Comparison of ENCODE assay signal across 1 cellular context in the genomic region with DNA sequence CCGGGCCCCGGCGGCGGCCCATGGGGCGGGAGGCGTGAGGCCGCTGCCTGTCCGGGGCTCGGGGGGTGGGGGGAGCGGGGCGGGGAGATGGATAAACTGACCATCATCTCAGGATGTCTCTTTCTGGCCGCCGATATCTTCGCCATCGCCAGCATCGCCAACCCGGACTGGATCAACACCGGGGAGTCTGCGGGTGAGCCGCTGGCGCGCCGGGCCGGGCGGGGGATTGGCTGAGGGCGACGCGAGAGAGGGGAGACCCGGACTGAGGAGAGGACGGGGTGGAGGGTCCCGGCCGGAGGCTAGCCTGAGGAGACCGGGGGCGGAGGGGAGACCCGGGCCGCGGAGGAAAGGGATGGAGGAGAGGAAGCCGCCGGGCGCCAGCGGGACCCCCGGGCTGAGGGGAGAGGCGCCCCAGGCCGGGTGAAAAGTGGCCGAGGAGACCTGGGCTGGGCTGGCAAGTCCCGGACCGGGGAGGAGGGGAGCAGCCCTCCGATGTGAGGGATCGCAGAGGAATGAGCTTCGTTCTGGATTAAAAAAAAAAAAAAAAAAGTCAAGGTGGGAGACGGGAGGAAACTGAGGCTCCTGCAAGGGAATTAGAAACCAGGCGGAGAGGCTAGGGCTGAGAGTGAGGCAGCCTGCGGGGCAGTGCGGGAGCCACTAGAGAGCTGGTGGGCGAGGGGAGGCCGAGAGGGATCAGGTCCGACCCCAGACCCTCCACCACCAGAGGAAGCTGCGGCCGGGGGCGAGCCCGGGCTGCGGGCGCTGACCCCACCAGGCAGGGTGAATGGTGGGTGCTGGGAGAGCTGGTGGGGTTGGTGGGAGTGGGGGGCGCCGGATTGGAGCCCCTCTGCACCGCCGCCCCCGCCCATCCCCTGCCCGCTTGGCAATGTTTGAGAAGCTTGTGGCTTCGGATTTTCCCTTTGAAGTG.
TF ChIP-seq lines count a peak whose summit lies in the region.

No MANE protein-coding gene starts in this region.

TF ChIP-seq in HepG2, 621 proteins besides CTCF, POLR2A, EP300 and RAD21 (continued from another document and continues in another):
- no peak for TF ChIP-seq MLXIP (CRISPR knock-in tag; IDR thresholded peaks at IDR 0.05; ENCODE audit: borderline replicate concordance)
- TF ChIP-seq NKX3-1 (CRISPR knock-in tag; IDR thresholded peaks at IDR 0.05), result no peak
- no peak for TF ChIP-seq ZFX (CRISPR knock-in tag; IDR thresholded peaks at IDR 0.05; ENCODE audit: low read depth)
- no peak for TF ChIP-seq ZNF282 (IDR thresholded peaks at IDR 0.05; ENCODE audit: partially characterized antibody)
- no peak; the same call in 1 of the 2 replicates for TF ChIP-seq RBAK (CRISPR knock-in tag; IDR thresholded peaks at IDR 0.05)
- no peak for TF ChIP-seq ZKSCAN8 (CRISPR knock-in tag; IDR thresholded peaks at IDR 0.05; ENCODE audit: borderline replicate concordance)
- TF ChIP-seq, protein P1, sequence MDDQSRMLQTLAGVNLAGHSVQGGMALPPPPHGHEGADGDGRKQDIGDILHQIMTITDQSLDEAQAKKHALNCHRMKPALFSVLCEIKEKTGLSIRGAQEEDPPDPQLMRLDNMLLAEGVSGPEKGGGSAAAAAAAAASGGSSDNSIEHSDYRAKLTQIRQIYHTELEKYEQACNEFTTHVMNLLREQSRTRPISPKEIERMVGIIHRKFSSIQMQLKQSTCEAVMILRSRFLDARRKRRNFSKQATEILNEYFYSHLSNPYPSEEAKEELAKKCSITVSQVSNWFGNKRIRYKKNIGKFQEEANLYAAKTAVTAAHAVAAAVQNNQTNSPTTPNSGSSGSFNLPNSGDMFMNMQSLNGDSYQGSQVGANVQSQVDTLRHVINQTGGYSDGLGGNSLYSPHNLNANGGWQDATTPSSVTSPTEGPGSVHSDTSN (CRISPR knock-in tag; IDR thresholded peaks at IDR 0.05; ENCODE audit: borderline replicate concordance), result 0 out of 2 replicates have a peak, but pooled peaks have one; percentile 58
- TF ChIP-seq ZBTB26 (CRISPR knock-in tag; IDR thresholded peaks at IDR 0.05; ENCODE audit: borderline replicate concordance), result 0 out of 2 replicates have a peak, but pooled peaks have one; percentile 13
- TF ChIP-seq, protein P2, sequence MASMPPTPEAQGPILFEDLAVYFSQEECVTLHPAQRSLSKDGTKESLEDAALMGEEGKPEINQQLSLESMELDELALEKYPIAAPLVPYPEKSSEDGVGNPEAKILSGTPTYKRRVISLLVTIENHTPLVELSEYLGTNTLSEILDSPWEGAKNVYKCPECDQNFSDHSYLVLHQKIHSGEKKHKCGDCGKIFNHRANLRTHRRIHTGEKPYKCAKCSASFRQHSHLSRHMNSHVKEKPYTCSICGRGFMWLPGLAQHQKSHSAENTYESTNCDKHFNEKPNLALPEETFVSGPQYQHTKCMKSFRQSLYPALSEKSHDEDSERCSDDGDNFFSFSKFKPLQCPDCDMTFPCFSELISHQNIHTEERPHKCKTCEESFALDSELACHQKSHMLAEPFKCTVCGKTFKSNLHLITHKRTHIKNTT (CRISPR knock-in tag; IDR thresholded peaks at IDR 0.05), result 0 out of 2 replicates have a peak, but pooled peaks have one; percentile 14
- TF ChIP-seq, protein P3, sequence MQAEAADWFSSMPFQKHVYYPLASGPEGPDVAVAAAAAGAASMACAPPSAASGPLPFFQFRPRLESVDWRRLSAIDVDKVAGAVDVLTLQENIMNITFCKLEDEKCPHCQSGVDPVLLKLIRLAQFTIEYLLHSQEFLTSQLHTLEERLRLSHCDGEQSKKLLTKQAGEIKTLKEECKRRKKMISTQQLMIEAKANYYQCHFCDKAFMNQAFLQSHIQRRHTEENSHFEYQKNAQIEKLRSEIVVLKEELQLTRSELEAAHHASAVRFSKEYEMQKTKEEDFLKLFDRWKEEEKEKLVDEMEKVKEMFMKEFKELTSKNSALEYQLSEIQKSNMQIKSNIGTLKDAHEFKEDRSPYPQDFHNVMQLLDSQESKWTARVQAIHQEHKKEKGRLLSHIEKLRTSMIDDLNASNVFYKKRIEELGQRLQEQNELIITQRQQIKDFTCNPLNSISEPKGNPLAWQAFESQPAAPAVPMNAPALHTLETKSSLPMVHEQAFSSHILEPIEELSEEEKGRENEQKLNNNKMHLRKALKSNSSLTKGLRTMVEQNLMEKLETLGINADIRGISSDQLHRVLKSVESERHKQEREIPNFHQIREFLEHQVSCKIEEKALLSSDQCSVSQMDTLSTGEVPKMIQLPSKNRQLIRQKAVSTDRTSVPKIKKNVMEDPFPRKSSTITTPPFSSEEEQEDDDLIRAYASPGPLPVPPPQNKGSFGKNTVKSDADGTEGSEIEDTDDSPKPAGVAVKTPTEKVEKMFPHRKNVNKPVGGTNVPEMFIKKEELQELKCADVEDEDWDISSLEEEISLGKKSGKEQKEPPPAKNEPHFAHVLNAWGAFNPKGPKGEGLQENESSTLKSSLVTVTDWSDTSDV (CRISPR knock-in tag; IDR thresholded peaks at IDR 0.05), result 0 out of 2 replicates have a peak, but pooled peaks have one; percentile 86
- TF ChIP-seq ZNF354B (CRISPR knock-in tag; IDR thresholded peaks at IDR 0.05), result no peak
- TF ChIP-seq TAF1 (CRISPR knock-in tag; IDR thresholded peaks at IDR 0.05), result no peak
- 0 out of 2 replicates have a peak, but pooled peaks have one; percentile 5 for TF ChIP-seq GATAD2A (CRISPR knock-in tag; IDR thresholded peaks at IDR 0.05)
- no peak for TF ChIP-seq THYN1 (CRISPR knock-in tag; IDR thresholded peaks at IDR 0.05; ENCODE audit: borderline replicate concordance, low read depth)
- TF ChIP-seq MTF1 (CRISPR knock-in tag; IDR thresholded peaks at IDR 0.05), result no peak
- no peak for TF ChIP-seq FUBP1 (CRISPR knock-in tag; IDR thresholded peaks at IDR 0.05; ENCODE audit: borderline replicate concordance)
- no peak for TF ChIP-seq ZNF496 (CRISPR knock-in tag; IDR thresholded peaks at IDR 0.05; ENCODE audit: insufficient replicate concordance)
- no peak for TF ChIP-seq ETS1 (CRISPR knock-in tag; IDR thresholded peaks at IDR 0.05)
- no peak for TF ChIP-seq RFXAP (CRISPR knock-in tag; IDR thresholded peaks at IDR 0.05; ENCODE audit: borderline replicate concordance)
- 0 out of 2 replicates have a peak, but pooled peaks have one; percentile 41 for TF ChIP-seq HOXA5 (CRISPR knock-in tag; IDR thresholded peaks at IDR 0.05)
- TF ChIP-seq, protein P4, sequence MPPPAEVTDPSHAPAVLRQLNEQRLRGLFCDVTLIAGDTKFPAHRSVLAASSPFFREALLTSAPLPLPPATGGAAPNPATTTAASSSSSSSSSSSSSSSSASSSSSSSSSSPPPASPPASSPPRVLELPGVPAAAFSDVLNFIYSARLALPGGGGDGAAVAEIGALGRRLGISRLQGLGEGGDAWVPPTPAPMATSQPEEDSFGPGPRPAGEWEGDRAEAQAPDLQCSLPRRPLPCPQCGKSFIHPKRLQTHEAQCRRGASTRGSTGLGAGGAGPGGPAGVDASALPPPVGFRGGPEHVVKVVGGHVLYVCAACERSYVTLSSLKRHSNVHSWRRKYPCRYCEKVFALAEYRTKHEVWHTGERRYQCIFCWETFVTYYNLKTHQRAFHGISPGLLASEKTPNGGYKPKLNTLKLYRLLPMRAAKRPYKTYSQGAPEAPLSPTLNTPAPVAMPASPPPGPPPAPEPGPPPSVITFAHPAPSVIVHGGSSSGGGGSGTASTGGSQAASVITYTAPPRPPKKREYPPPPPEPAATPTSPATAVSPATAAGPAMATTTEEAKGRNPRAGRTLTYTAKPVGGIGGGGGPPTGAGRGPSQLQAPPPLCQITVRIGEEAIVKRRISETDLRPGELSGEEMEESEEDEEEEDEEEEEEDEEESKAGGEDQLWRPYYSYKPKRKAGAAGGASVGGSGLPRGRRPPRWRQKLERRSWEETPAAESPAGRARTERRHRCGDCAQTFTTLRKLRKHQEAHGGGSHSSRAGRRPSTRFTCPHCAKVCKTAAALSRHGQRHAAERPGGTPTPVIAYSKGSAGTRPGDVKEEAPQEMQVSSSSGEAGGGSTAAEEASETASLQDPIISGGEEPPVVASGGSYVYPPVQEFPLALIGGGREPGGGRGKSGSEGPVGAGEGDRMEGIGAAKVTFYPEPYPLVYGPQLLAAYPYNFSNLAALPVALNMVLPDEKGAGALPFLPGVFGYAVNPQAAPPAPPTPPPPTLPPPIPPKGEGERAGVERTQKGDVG (CRISPR knock-in tag; IDR thresholded peaks at IDR 0.05; ENCODE audit: borderline replicate concordance), result 0 out of 2 replicates have a peak, but pooled peaks have one; percentile 46
- no peak for TF ChIP-seq ZKSCAN5 (CRISPR knock-in tag; IDR thresholded peaks at IDR 0.05)
- no peak for TF ChIP-seq JUN (CRISPR knock-in tag; IDR thresholded peaks at IDR 0.05)
- TF ChIP-seq, protein P5, sequence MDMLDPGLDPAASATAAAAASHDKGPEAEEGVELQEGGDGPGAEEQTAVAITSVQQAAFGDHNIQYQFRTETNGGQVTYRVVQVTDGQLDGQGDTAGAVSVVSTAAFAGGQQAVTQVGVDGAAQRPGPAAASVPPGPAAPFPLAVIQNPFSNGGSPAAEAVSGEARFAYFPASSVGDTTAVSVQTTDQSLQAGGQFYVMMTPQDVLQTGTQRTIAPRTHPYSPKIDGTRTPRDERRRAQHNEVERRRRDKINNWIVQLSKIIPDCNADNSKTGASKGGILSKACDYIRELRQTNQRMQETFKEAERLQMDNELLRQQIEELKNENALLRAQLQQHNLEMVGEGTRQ (IDR thresholded peaks at IDR 0.05; ENCODE audit: low read depth, low read length), result no peak
- TF ChIP-seq, protein P5 (CRISPR knock-in tag; IDR thresholded peaks at IDR 0.05; ENCODE audit: borderline replicate concordance), result no peak
- TF ChIP-seq ZNF740 (CRISPR knock-in tag; IDR thresholded peaks at IDR 0.05), result no peak
- TF ChIP-seq RNF2 (conservative IDR thresholded peaks at IDR 0.05; ENCODE audit: low read depth), result no peak
- peak; percentile 21; the same call in 1 of the 2 replicates for TF ChIP-seq ZNF552 (CRISPR knock-in tag; IDR thresholded peaks at IDR 0.05; ENCODE audit: borderline replicate concordance)
- TF ChIP-seq, protein P6, sequence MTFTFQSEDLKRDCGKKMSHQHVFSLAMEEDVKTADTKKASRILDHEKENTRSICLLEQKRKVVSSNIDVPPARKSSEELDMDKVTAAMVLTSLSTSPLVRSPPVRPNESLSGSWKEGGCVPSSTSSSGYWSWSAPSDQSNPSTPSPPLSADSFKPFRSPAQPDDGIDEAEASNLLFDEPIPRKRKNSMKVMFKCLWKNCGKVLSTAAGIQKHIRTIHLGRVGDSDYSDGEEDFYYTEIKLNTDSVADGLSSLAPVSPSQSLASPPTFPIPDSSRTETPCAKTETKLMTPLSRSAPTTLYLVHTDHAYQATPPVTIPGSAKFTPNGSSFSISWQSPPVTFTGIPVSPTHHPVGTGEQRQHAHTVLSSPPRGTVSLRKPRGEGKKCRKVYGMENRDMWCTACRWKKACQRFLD (CRISPR knock-in tag; IDR thresholded peaks at IDR 0.05; ENCODE audit: borderline replicate concordance), result 0 out of 2 replicates have a peak, but pooled peaks have one; percentile 34
